Comparison of ENCODE assay signal across 8 cellular contexts in genomic region chr9:131608469-131609115, GRCh38.
DNase-seq lines count a peak whose midpoint lies in the region; ATAC-seq and TF ChIP-seq lines count a peak whose summit lies in the region.

No MANE protein-coding gene starts in this region.

- TF ChIP-seq CTCF in fibroblast of lung (conservative IDR thresholded peaks at IDR 0.05 in 1 of 2, IDR thresholded peaks at IDR 0.05 in 1 of 2; ENCODE audit: low read depth in 1 of 2, low read length in 2 of 2) (no peak), neural progenitor cell (IDR thresholded peaks at IDR 0.05) (no peak)

- CTCF ChIA-PET in CD4-positive, alpha-beta memory T cell (lab: Charles Lee; ENCODE audit: partially characterized antibody) = interaction anchor here (0.6 to 1.2 kb wide), 3 partner anchors 14 to 127 kb away, joined by 3 to 4 read pairs (median 3); no protein-coding TSS in a partner anchor

- H3F3A ChIP-seq in neural progenitor cell (ENCODE audit: low read depth) = peaks cover 15% of the 10 kb centered on the region

- peaks cover 0 to 17% (median 11%) of the 10 kb centered on the region in 4 donors for H3K4me1 Mint-ChIP-seq in CD4-positive, alpha-beta memory T cell
- H3K4me1 Mint-ChIP-seq in neural progenitor cell = peaks cover 28% of the 10 kb centered on the region

- H3K4me2 ChIP-seq in fibroblast of lung (ENCODE audit: extremely low read depth, insufficient read depth, low read length) = peak overlapping the region; percentile 97
- H3K4me2 ChIP-seq in neural progenitor cell = peak overlapping the region; percentile 60

- no peaks in the 10 kb centered on the region for H3K9me3 ChIP-seq in CD4-positive, alpha-beta memory T cell (ENCODE audit: control insufficient read depth in 1 of 2, low read length in 2 of 2)
- no peaks in the 10 kb centered on the region for H3K9me3 ChIP-seq in SJSA1 (replicated peaks)
- no peaks in the 10 kb centered on the region for H3K9me3 ChIP-seq in fibroblast of lung (ENCODE audit: control insufficient read depth, insufficient read depth, low read depth, low read length)
- H3K9me3 ChIP-seq in neural progenitor cell (ENCODE audit: low read depth) = no peaks in the 10 kb centered on the region

- H3K27ac Mint-ChIP-seq in CD4-positive, alpha-beta memory T cell = peak overlapping the region in 5 of 7 donors; percentile 6 to 67 (median 50)
- peak overlapping the region; percentile 93 for H3K27ac Mint-ChIP-seq in neural progenitor cell

- no peaks in the 10 kb centered on the region for H3K27me3 Mint-ChIP-seq in CD4-positive, alpha-beta memory T cell
- peaks cover 8% of the 10 kb centered on the region for H3K27me3 Mint-ChIP-seq in neural progenitor cell (ENCODE audit: insufficient read depth, low read depth)

- H3K36me3 ChIP-seq in CD4-positive, alpha-beta memory T cell (ENCODE audit: insufficient read depth, low read length) = peaks cover 66% of the 10 kb centered on the region
- H3K36me3 ChIP-seq in SJSA1 (no peaks in the 10 kb centered on the region; the same call in 1 of the 2 replicates), fibroblast of lung (ENCODE audit: control insufficient read depth, insufficient read depth, low read length) (peaks cover 4% of the 10 kb centered on the region), neural progenitor cell (no peaks in the 10 kb centered on the region)

- H3K9me3 Mint-ChIP-seq in CD4-positive, alpha-beta memory T cell = peaks cover 0 to 2% (median 0%) of the 10 kb centered on the region in 8 donors
- H3K9me3 Mint-ChIP-seq in neural progenitor cell = no peaks in the 10 kb centered on the region

- H4K20me1 ChIP-seq in fibroblast of lung (ENCODE audit: control insufficient read depth, extremely low read depth, insufficient read depth, low read length) = no peaks in the 10 kb centered on the region
- H4K20me1 ChIP-seq in neural progenitor cell (ENCODE audit: low read depth) = no peaks in the 10 kb centered on the region

- H3K27ac ChIP-seq in CD4-positive, alpha-beta memory T cell (ENCODE audit: low read depth, low read length) = no peak overlapping the region
- H3K27ac ChIP-seq in SJSA1 = peak overlapping the region; percentile 75
- H3K27ac ChIP-seq in fibroblast of lung (ENCODE audit: insufficient read depth, low read length) = peak overlapping the region; percentile 96
- peak overlapping the region; percentile 70 for H3K27ac ChIP-seq in neural progenitor cell

- H3K36me3 Mint-ChIP-seq in CD4-positive, alpha-beta memory T cell = peaks cover 53 to 76% of the 10 kb centered on the region in 2 donors
- H3K36me3 Mint-ChIP-seq in neural progenitor cell = peaks cover 2% of the 10 kb centered on the region

- intact Hi-C loops in CD4-positive, alpha-beta memory T cell (cut with micrococcal nuclease) = no loop called here

- H3K9ac ChIP-seq in fibroblast of lung (ENCODE audit: insufficient read depth, low read length) (peak overlapping the region; percentile 57), neural progenitor cell (no peak overlapping the region)

- H2AFZ ChIP-seq in fibroblast of lung (ENCODE audit: low read length) (peak overlapping the region; percentile 71), neural progenitor cell (replicated peaks) (no peak overlapping the region)

- no peaks in the 10 kb centered on the region for H3K4me1 ChIP-seq in CD4-positive, alpha-beta memory T cell (ENCODE audit: insufficient read depth, low read length)
- H3K4me1 ChIP-seq in SJSA1 (replicated peaks) (peaks cover 45% of the 10 kb centered on the region), fibroblast of lung (ENCODE audit: control insufficient read depth, extremely low read depth, insufficient read depth, low read length) (peaks cover 36% of the 10 kb centered on the region), neural progenitor cell (peaks cover 27% of the 10 kb centered on the region)

- no peak for DNase-seq in CD4-positive, alpha-beta memory T cell
- DNase-seq in SJSA1 (ENCODE audit: low read depth in 1 of 2, low spot score in 2 of 2) (peak; percentile 87 to 88), fibroblast of lung (ENCODE audit: low read depth in 2 of 2) (peak; percentile 81 to 93), neural progenitor cell (ENCODE audit: low spot score) (peak; percentile 83)

- H3K4me3 ChIP-seq in CD4-positive, alpha-beta memory T cell (ENCODE audit: low read length in 2 of 2) = no peak overlapping the region
- H3K4me3 ChIP-seq in SJSA1 (no peak overlapping the region), fibroblast of lung (replicated peaks in 1 of 4; ENCODE audit: control extremely low read depth in 1 of 4, insufficient read depth in 1 of 4, low read depth in 3 of 4, low read length in 4 of 4) (peak overlapping the region; percentile 21 to 38 (median 30)), neural progenitor cell (no peak overlapping the region)

- POLR2A ChIA-PET in CD4-positive, alpha-beta memory T cell (lab: Charles Lee; ENCODE audit: partially characterized antibody) = no interaction called here

- no peaks in the 10 kb centered on the region for H3K79me2 ChIP-seq in fibroblast of lung (ENCODE audit: control insufficient read depth, insufficient read depth, low read length)
- no peaks in the 10 kb centered on the region for H3K79me2 ChIP-seq in neural progenitor cell (ENCODE audit: low read depth)

- no peaks in the 10 kb centered on the region for H3K27me3 ChIP-seq in CD4-positive, alpha-beta memory T cell (ENCODE audit: insufficient read depth, low read length)
- H3K27me3 ChIP-seq in SJSA1 (replicated peaks) (no peaks in the 10 kb centered on the region), fibroblast of lung (ENCODE audit: control insufficient read depth, insufficient read depth, low read length) (no peaks in the 10 kb centered on the region), neural progenitor cell (no peaks in the 10 kb centered on the region)

- ATAC-seq in HG02870 (IDR thresholded peaks at IDR 0.05; ENCODE audit: unreplicated experiment) = no peak
- ATAC-seq in GM21528 (IDR thresholded peaks at IDR 0.05; ENCODE audit: low FRiP score, unreplicated experiment) = no peak
- ATAC-seq in GM21825 (IDR thresholded peaks at IDR 0.05; ENCODE audit: unreplicated experiment) = no peak
- no peak for ATAC-seq in GM18511 (IDR thresholded peaks at IDR 0.05; ENCODE audit: unreplicated experiment)

- H3K4me3 Mint-ChIP-seq in CD4-positive, alpha-beta memory T cell = no peak overlapping the region
- H3K4me3 Mint-ChIP-seq in neural progenitor cell = peak overlapping the region; percentile 52

Comparison
In these comparisons a context has a peak if more than half of its experiments do, and no peak if none do; other contexts are left out.
1. DNase-seq: peak in SJSA1 (2 of 2), fibroblast of lung (2 of 2) and neural progenitor cell (single experiment); none in CD4-positive, alpha-beta memory T cell (0 of 5).
2. H3K4me3 ChIP-seq: peak in fibroblast of lung (4 of 4); none in CD4-positive, alpha-beta memory T cell (0 of 2), SJSA1 (single experiment) and neural progenitor cell (single experiment).